In genomic region chr2:239316562-239317465, GRCh38 we compare ENCODE assay signal across 10 cellular contexts.
A peak's percentile ranks its signal among the peaks of the same experiment; 100 is the strongest.
DNase-seq lines count a peak whose midpoint lies in the region; ATAC-seq and TF ChIP-seq lines count a peak whose summit lies in the region.
"Had no signal": no experiment of that assay in that cellular context is flagged by ENCODE, and none has a peak within 500 bp of the region (broad histone marks: within the 10 kb centered on the region; RNA-seq: fewer than 3 reads in every experiment).

No MANE protein-coding gene starts in this region.

- H2AFZ ChIP-seq in smooth muscle cell (ENCODE audit: low read depth), result no peak overlapping the region

- no peaks in the 10 kb centered on the region for H3K27me3 ChIP-seq in body of pancreas
- H3K27me3 ChIP-seq in smooth muscle cell (ENCODE audit: low read depth), result no peaks in the 10 kb centered on the region
- no peaks in the 10 kb centered on the region for H3K27me3 ChIP-seq in BE2C
- H3K27me3 ChIP-seq in Caco-2 (replicated peaks; ENCODE audit: control insufficient read depth, insufficient read depth, low read length), result no peaks in the 10 kb centered on the region

- H3K4me1 ChIP-seq in body of pancreas (peaks cover 21% of the 10 kb centered on the region), smooth muscle cell (ENCODE audit: low read depth) (peaks cover 19% of the 10 kb centered on the region), BE2C (peaks cover 3% of the 10 kb centered on the region), Caco-2 (no peaks in the 10 kb centered on the region)

- TF ChIP-seq POLR2A in body of pancreas (IDR thresholded peaks at IDR 0.05), result no peak

- no peak overlapping the region for H3K27ac Mint-ChIP-seq in Caco-2 (ENCODE audit: unreplicated experiment)
- H3K27ac Mint-ChIP-seq: activated naive CD4-positive, alpha-beta T cell treated with anti-CD3 and anti-CD28 coated beads for 36 hours had no signal

- peak; percentile 55 for ATAC-seq in body of pancreas
- ATAC-seq: GM12878 had no signal

- H3K36me3 Mint-ChIP-seq in Caco-2 (ENCODE audit: insufficient read depth, unreplicated experiment), result no peaks in the 10 kb centered on the region

- intact Hi-C loops in body of pancreas (cut with DNase I), result no loop called here
- intact Hi-C loops in Caco-2 (cut with micrococcal nuclease; ENCODE audit: unreplicated experiment), result no loop called here

- DNase-seq in HUDEP-2 (lab: John Stamatoyannopoulos, UW; ENCODE audit: unreplicated experiment in 76 of 76) (peak in 67 of 76 experiments; percentile 4 to 78 (median 56)), body of pancreas (peak; percentile 25 to 64 (median 57)), hippocampal formation (lab: John Stamatoyannopoulos, UW) (peak; percentile 45 to 50), smooth muscle cell (lab: John Stamatoyannopoulos, UW; ENCODE audit: unreplicated experiment) (no peak), BE2C (no peak), Caco-2 (no peak), germinal center (ENCODE audit: low spot score) (no peak), SIG-M5 (lab: John Stamatoyannopoulos, UW) (no peak)
- DNase-seq: activated naive CD4-positive, alpha-beta T cell treated with anti-CD3 and anti-CD28 coated beads for 36 hours had no signal

- no peak overlapping the region for H3K9ac ChIP-seq in smooth muscle cell (ENCODE audit: low read depth)

- H3K27ac ChIP-seq in body of pancreas (peak overlapping the region in 1 of 4 donors; percentile 66), smooth muscle cell (ENCODE audit: low read depth) (peak overlapping the region; percentile 5)

- H3K4me1 Mint-ChIP-seq in Caco-2 (ENCODE audit: low read depth, unreplicated experiment), result no peaks in the 10 kb centered on the region

- no peaks in the 10 kb centered on the region for H3F3A ChIP-seq in smooth muscle cell (ENCODE audit: low read depth)

- 55 to 74% methylated on average over 20 of the region's 20 CpGs for WGBS in body of pancreas, 2 donors
- 58% methylated on average over 20 of the region's 20 CpGs for WGBS in smooth muscle cell (ENCODE audit: low lambda C conversion rate)

- peak overlapping the region; percentile 76 for H3K4me2 ChIP-seq in smooth muscle cell

- no peaks in the 10 kb centered on the region for H3K36me3 ChIP-seq in body of pancreas (replicated peaks in 1 of 2; ENCODE audit: insufficient read depth in 1 of 2, low read depth in 2 of 2)
- H3K36me3 ChIP-seq in smooth muscle cell (ENCODE audit: low read depth), result no peaks in the 10 kb centered on the region
- peaks cover 3% of the 10 kb centered on the region; the same call in 1 of the 2 replicates for H3K36me3 ChIP-seq in BE2C
- H3K36me3 ChIP-seq in Caco-2 (ENCODE audit: control insufficient read depth, insufficient read depth, low read length), result no peaks in the 10 kb centered on the region

- H3K9me3 ChIP-seq in body of pancreas, result no peaks in the 10 kb centered on the region
- H3K9me3 ChIP-seq in smooth muscle cell (replicated peaks; ENCODE audit: low read depth), result no peaks in the 10 kb centered on the region
- no peaks in the 10 kb centered on the region for H3K9me3 ChIP-seq in BE2C
- H3K9me3 ChIP-seq in Caco-2, result no peaks in the 10 kb centered on the region

- TF ChIP-seq CTCF in body of pancreas (IDR thresholded peaks at IDR 0.05) (no peak), smooth muscle cell (IDR thresholded peaks at IDR 0.05; ENCODE audit: borderline replicate concordance, insufficient read depth, poor library complexity, severe bottlenecking) (no peak), BE2C (IDR thresholded peaks at IDR 0.05; ENCODE audit: low read depth, low read length) (no peak), Caco-2 (IDR thresholded peaks at IDR 0.05; ENCODE audit: insufficient read depth in 1 of 2, low read depth in 1 of 2, low read length in 1 of 2, severe bottlenecking in 1 of 2, unreplicated experiment in 1 of 2) (no peak)

- no peak overlapping the region for H3K4me3 Mint-ChIP-seq in Caco-2 (ENCODE audit: unreplicated experiment)
- H3K4me3 Mint-ChIP-seq: activated naive CD4-positive, alpha-beta T cell treated with anti-CD3 and anti-CD28 coated beads for 36 hours had no signal

- H3K4me3 ChIP-seq in body of pancreas (no peak overlapping the region), smooth muscle cell (peak overlapping the region; percentile 14), BE2C (ENCODE audit: low read depth, low read length) (no peak overlapping the region), Caco-2 (ENCODE audit: low read depth, low read length) (no peak overlapping the region)
- H3K4me3 ChIP-seq: GM12878 had no signal

- no TSS peak for BruUV-seq in Caco-2 (replicated peaks; lab: Mats Ljungman, UMichigan)

- H4K20me1 ChIP-seq in smooth muscle cell (ENCODE audit: low read depth), result peaks cover 27% of the 10 kb centered on the region

- no peaks in the 10 kb centered on the region for H3K27me3 Mint-ChIP-seq in Caco-2 (ENCODE audit: insufficient read depth, unreplicated experiment)

- CTCF ChIA-PET in Caco-2 (lab: Charles Lee), result no interaction called here

- POLR2A ChIA-PET in Caco-2 (lab: Charles Lee), result no interaction called here

- no peaks in the 10 kb centered on the region for H3K9me3 Mint-ChIP-seq in Caco-2 (ENCODE audit: unreplicated experiment)

- peaks cover 60% of the 10 kb centered on the region for H3K79me2 ChIP-seq in smooth muscle cell (ENCODE audit: low read depth)

Comparison
In these comparisons a context has a peak if more than half of its experiments do, and no peak if none do; other contexts are left out.
1. DNase-seq: peak in HUDEP-2 (67 of 76), body of pancreas (4 of 4) and hippocampal formation (2 of 2); none in smooth muscle cell (single experiment), BE2C (single experiment), Caco-2 (0 of 2), germinal center (single experiment) and SIG-M5 (single experiment).